8 cellular contexts compared by ENCODE assay signal in genomic region chr4:128454281-128455075, GRCh38.
DNase-seq lines count a peak whose midpoint lies in the region; ATAC-seq, FAIRE-seq and TF ChIP-seq lines count a peak whose summit lies in the region.

No MANE protein-coding gene starts in this region.

- peak; percentile 100 for ATAC-seq in HG02642 (IDR thresholded peaks at IDR 0.05; ENCODE audit: poor library complexity, unreplicated experiment)

- H3K27ac Mint-ChIP-seq in progenitor cell of endocrine pancreas, result no peak overlapping the region

- H3K9me3 Mint-ChIP-seq in progenitor cell of endocrine pancreas (ENCODE audit: low read depth), result no peaks in the 10 kb centered on the region

- peak; percentile 94 for FAIRE-seq in GM12891 (lab: Jason Lieb, UNC)

- TF ChIP-seq POLR2A in GM12891 (IDR thresholded peaks at IDR 0.05; ENCODE audit: low read depth, low read length), result no peak

- DNase-seq in GM12891 (ENCODE audit: insufficient read length, low spot score), result peak; percentile 61
- peak; percentile 82 for DNase-seq in NCI-H1092 (lab: John Stamatoyannopoulos, UW)
- DNase-seq in SK-N-DZ (ENCODE audit: low spot score), result peak; percentile 71
- DNase-seq in activated naive CD4-positive, alpha-beta T cell treated with anti-CD3 and anti-CD28 coated beads, Interleukin-2, amount 50 U/mL, for 16 hours, result peak; percentile 72
- peak; percentile 59 to 93 (median 81) for DNase-seq in head of caudate nucleus
- DNase-seq in progenitor cell of endocrine pancreas (ENCODE audit: low spot score, unreplicated experiment), result peak; percentile 45
- no peak for DNase-seq in cortex of kidney (lab: John Stamatoyannopoulos, UW)

- H3K4me1 Mint-ChIP-seq in progenitor cell of endocrine pancreas (ENCODE audit: low read depth), result no peaks in the 10 kb centered on the region

- no peak overlapping the region for H3K4me3 Mint-ChIP-seq in progenitor cell of endocrine pancreas (ENCODE audit: low read depth)

- H3K27me3 Mint-ChIP-seq in progenitor cell of endocrine pancreas, result no peaks in the 10 kb centered on the region

- H3K36me3 Mint-ChIP-seq in progenitor cell of endocrine pancreas (ENCODE audit: insufficient read depth), result no peaks in the 10 kb centered on the region

- intact Hi-C loops in head of caudate nucleus (cut with DNase I), result loop anchor here (5.0 kb wide), 1 partner anchor 413 kb away; no protein-coding TSS in a partner anchor

- TF ChIP-seq CTCF in progenitor cell of endocrine pancreas (IDR thresholded peaks at IDR 0.05; ENCODE audit: unreplicated experiment), result peak; percentile 86

TF ChIP-seq in GM12891, 5 proteins besides CTCF, POLR2A, EP300 and RAD21:
- TF ChIP-seq TAF1 (IDR thresholded peaks at IDR 0.05; ENCODE audit: low read depth, low read length) (no peak), PAX5 (IDR thresholded peaks at IDR 0.05; ENCODE audit: insufficient read depth, low read length, severe bottlenecking) (peak; percentile 23), POU2F2 (IDR thresholded peaks at IDR 0.05; ENCODE audit: low read depth, low read length) (peak; percentile 76)
TF ChIP-seq in GM12891: peak in this region for 2.
